ENCODE assay signal across 1 cellular context in the genomic region with DNA sequence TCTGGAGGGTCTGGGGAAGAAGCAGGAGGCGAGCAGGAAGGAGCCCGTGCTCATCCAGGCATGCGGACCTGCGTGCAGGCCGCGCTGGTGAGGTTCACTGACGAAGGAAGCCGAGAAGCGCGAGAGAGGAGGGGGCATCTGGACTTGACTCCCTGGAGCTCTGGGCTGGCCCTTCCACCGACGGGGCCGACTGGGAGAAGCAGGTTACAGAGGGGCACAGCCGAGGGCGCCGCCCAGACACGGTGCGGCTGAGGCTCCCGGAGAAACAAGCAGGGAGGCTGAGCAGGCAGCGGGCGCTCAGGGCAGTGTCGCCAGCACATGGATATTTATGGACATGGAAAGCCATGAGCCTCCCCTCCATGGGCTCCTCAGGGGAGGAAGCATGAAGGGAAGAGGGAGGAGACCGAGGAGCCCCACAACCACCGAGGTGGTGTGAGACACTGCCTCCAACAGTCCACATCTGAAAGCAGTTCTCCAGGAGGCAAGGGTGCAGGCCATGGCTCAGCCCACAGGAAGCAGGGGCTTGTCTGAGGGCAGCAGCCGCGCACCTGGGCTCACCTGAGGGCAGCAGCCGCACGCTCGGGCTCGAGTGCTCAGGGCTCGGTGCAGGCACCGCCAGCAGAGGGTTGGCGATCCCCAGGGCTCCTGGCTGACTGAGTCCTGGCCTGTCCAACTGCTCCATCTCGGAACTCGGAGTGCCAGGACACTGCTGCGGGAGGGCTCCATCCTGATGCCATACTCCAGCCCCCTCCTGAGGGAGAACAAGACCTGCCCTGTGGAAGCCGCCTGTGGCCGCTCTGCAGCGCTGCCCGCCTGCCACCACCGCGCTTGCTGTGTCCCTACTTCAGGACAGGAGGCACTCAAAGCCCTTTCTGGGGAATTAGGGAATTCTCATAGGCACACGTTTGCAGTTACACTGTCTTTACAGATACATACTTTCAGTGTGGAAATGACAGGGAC.
TF ChIP-seq lines count a peak whose summit lies in the region.

No MANE protein-coding gene starts in this region.

TF ChIP-seq in GM12878, 131 proteins besides CTCF, POLR2A, EP300 and RAD21:
- no peak for TF ChIP-seq SIN3A (IDR thresholded peaks at IDR 0.05; ENCODE audit: low read depth, low read length)
- TF ChIP-seq HDAC2 (IDR thresholded peaks at IDR 0.05) = no peak
- TF ChIP-seq YBX1 (IDR thresholded peaks at IDR 0.05) = no peak
